16 cellular contexts compared by ENCODE assay signal in the genomic region with DNA sequence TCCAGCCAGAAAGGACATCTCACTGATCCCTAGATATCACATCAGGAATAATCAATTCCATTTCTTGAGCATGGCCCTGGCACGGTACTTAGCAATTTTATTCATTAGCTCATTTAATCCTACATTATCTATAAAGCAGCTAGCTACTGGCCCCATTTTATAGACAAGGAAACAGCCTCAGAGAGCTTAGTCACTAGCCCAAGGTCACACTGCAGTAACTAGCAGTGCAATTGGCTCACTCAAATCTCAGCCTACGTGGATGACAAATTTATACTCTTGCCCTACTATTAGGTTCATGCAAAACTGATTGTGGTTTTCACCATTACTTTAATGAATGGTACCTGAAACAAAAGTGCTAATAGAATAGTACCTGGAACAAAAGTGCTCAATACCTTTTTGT. TPM values are rescaled to one million over a fixed set of nuclear protein-coding genes. Genes with fewer than 3 reads are reported as not detected.
A peak's percentile ranks its signal among the peaks of the same experiment; 100 is the strongest.
DNase-seq lines count a peak whose midpoint lies in the region; ATAC-seq and TF ChIP-seq lines count a peak whose summit lies in the region.
"Had no signal": no experiment of that assay in that cellular context is flagged by ENCODE, and none has a peak within 500 bp of the region (broad histone marks: within the 10 kb centered on the region; RNA-seq: fewer than 3 reads in every experiment).

No MANE protein-coding gene starts in this region.

- peaks cover 12% of the 10 kb centered on the region; the same call in 1 of the 2 replicates for H3K36me3 ChIP-seq in GM23248 (ENCODE audit: low read depth)
- H3K36me3 ChIP-seq in subcutaneous abdominal adipose tissue (ENCODE audit: control insufficient read depth in 5 of 5, insufficient read depth in 5 of 5, low read length in 5 of 5) = peaks cover 4 to 27% (median 22%) of the 10 kb centered on the region in 5 donors

- 29 to 42% methylated on average over 2 of the region's 2 CpGs for WGBS in GM23248 (ENCODE audit: low coverage in 1 of 2, low lambda C conversion rate in 2 of 2, missing lambda C conversion rate in 2 of 2), 2 experiments

- H3K27ac ChIP-seq in GM23248 (peak overlapping the region; percentile 76), coronary artery (peak overlapping the region; percentile 56 to 96), layer of hippocampus (ENCODE audit: low read depth, low read length) (peak overlapping the region; percentile 10), subcutaneous abdominal adipose tissue (ENCODE audit: low read depth, low read length) (peak overlapping the region; percentile 63)
- H3K27ac ChIP-seq: parathyroid adenoma, RWPE1 had no signal

- H3K9me3 ChIP-seq in GM23248 (ENCODE audit: low read depth) (no peaks in the 10 kb centered on the region), subcutaneous abdominal adipose tissue (ENCODE audit: control insufficient read depth in 5 of 5, low read length in 5 of 5) (no peaks in the 10 kb centered on the region)

- H3K9ac ChIP-seq in GM23248 (peak overlapping the region; percentile 57), subcutaneous abdominal adipose tissue (ENCODE audit: low read length in 5 of 5) (peak overlapping the region in 1 of 5 donors; percentile 12)
- H3K9ac ChIP-seq: parathyroid adenoma had no signal

- no peaks in the 10 kb centered on the region for H3K27me3 ChIP-seq in GM23248 (replicated peaks; ENCODE audit: insufficient read depth)
- H3K27me3 ChIP-seq in layer of hippocampus (ENCODE audit: control insufficient read depth, insufficient read depth, low read length) = no peaks in the 10 kb centered on the region
- H3K27me3 ChIP-seq in subcutaneous abdominal adipose tissue (ENCODE audit: control insufficient read depth in 5 of 5, insufficient read depth in 4 of 5, low read length in 5 of 5) = no peaks in the 10 kb centered on the region

- H3K79me2 ChIP-seq in GM23248 (ENCODE audit: insufficient read depth) = peaks cover 78% of the 10 kb centered on the region

- H3F3A ChIP-seq in GM23248 (ENCODE audit: insufficient read depth) = peaks cover 26% of the 10 kb centered on the region

- no peak for ATAC-seq in GM18868 (IDR thresholded peaks at IDR 0.05; ENCODE audit: unreplicated experiment)

- no peaks in the 10 kb centered on the region; the same call in 1 of the 2 replicates for H4K20me1 ChIP-seq in GM23248 (ENCODE audit: insufficient read depth)

- DNase-seq in GM23248 = peak; percentile 71
- no peak for DNase-seq in coronary artery (ENCODE audit: low spot score)
- DNase-seq in stimulated activated CD4-positive, alpha-beta T cell treated with anti-CD3 and anti-CD28 coated beads, Interleukin-4, amount 100 ng/mL, for 4 hours = no peak
- no peak for DNase-seq in activated T-cell treated with anti-CD3 and anti-CD28 coated beads for 4 hours
- DNase-seq in NCI-H1417 (lab: John Stamatoyannopoulos, UW) = no peak
- DNase-seq: activated CD4-positive, CD25-positive, alpha-beta regulatory T cell treated with anti-CD3 and anti-CD28 coated beads, Interleukin-2, amount 50 U/mL, for 72 hours; activated naive CD4-positive, alpha-beta T cell; AML-193; effector CD4-positive, alpha-beta T cell; foreskin fibroblast; NCI-H2081 treated with DMSO at 0.1 percent for 48 hours had no signal

- in situ Hi-C loops in GM23248 (cut with MboI) = no loop called here

- H3K4me1 ChIP-seq in GM23248 (ENCODE audit: insufficient read depth) (peaks cover 24% of the 10 kb centered on the region), subcutaneous abdominal adipose tissue (ENCODE audit: control insufficient read depth in 5 of 5, insufficient read depth in 5 of 5, low read length in 5 of 5) (peaks cover 18 to 49% (median 28%) of the 10 kb centered on the region in 5 donors)

- 0 out of 2 replicates have a peak overlapping the region, but pooled peaks have one; percentile 14 for H2AFZ ChIP-seq in GM23248
- H2AFZ ChIP-seq: parathyroid adenoma had no signal

- no peak overlapping the region for H3K4me3 ChIP-seq in GM23248
- no peak overlapping the region for H3K4me3 ChIP-seq in coronary artery
- no peak overlapping the region for H3K4me3 ChIP-seq in subcutaneous abdominal adipose tissue (ENCODE audit: low read depth in 1 of 5, low read length in 5 of 5)

- H3K4me2 ChIP-seq in GM23248 (ENCODE audit: unreplicated experiment) = peak overlapping the region; percentile 53

- no peak for TF ChIP-seq CTCF in coronary artery (IDR thresholded peaks at IDR 0.05)

- no peaks in the 10 kb centered on the region for H3K9me2 ChIP-seq in GM23248 (ENCODE audit: insufficient read depth)

RNA-seq across cellular contexts. Expression of gene NUAK1, which starts 41.7 kb away (rescaled TPM):
- 29.6 and 45.7 TPM in 2 replicates for total RNA-seq in GM23248 (2014; rRNA removed; shearing (Covaris generic))
- polyA plus RNA-seq in GM23248 (2016; fragmentation: Nextera tagmentation; extraction: Ambion mirVana) = 11.1 and 13.4 TPM in 2 replicates

Comparison
In these comparisons a context has a peak if more than half of its experiments do, and no peak if none do; other contexts are left out.
1. H3K27ac ChIP-seq: peak in every context shown above with its lines; median percentile 76 in GM23248; 76 in coronary artery; 63 in subcutaneous abdominal adipose tissue; 10 in layer of hippocampus.